ENCODE assay signal across 1 cellular context in genomic region chr17:81419333-81419885, GRCh38.
TF ChIP-seq lines count a peak whose summit lies in the region.

No MANE protein-coding gene starts in this region.

TF ChIP-seq in HEK293, 187 proteins besides CTCF, POLR2A, EP300 and RAD21 (continued from another document and continues in another):
- TF ChIP-seq, protein P1, sequence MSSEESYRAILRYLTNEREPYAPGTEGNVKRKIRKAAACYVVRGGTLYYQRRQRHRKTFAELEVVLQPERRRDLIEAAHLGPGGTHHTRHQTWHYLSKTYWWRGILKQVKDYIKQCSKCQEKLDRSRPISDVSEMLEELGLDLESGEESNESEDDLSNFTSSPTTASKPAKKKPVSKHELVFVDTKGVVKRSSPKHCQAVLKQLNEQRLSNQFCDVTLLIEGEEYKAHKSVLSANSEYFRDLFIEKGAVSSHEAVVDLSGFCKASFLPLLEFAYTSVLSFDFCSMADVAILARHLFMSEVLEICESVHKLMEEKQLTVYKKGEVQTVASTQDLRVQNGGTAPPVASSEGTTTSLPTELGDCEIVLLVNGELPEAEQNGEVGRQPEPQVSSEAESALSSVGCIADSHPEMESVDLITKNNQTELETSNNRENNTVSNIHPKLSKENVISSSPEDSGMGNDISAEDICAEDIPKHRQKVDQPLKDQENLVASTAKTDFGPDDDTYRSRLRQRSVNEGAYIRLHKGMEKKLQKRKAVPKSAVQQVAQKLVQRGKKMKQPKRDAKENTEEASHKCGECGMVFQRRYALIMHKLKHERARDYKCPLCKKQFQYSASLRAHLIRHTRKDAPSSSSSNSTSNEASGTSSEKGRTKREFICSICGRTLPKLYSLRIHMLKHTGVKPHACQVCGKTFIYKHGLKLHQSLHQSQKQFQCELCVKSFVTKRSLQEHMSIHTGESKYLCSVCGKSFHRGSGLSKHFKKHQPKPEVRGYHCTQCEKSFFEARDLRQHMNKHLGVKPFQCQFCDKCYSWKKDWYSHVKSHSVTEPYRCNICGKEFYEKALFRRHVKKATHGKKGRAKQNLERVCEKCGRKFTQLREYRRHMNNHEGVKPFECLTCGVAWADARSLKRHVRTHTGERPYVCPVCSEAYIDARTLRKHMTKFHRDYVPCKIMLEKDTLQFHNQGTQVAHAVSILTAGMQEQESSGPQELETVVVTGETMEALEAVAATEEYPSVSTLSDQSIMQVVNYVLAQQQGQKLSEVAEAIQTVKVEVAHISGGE (tag by site-specific recombination; conservative IDR thresholded peaks at IDR 0.05; ENCODE audit: low read depth) = peak; percentile 73; the same call in 1 of the 2 replicates
- no peak for TF ChIP-seq ZNF266 (tag by site-specific recombination; IDR thresholded peaks at IDR 0.05; ENCODE audit: low read depth)
- peak; percentile 99 for TF ChIP-seq GLIS2 (tag by site-specific recombination; IDR thresholded peaks at IDR 0.05)
- TF ChIP-seq, protein P2, sequence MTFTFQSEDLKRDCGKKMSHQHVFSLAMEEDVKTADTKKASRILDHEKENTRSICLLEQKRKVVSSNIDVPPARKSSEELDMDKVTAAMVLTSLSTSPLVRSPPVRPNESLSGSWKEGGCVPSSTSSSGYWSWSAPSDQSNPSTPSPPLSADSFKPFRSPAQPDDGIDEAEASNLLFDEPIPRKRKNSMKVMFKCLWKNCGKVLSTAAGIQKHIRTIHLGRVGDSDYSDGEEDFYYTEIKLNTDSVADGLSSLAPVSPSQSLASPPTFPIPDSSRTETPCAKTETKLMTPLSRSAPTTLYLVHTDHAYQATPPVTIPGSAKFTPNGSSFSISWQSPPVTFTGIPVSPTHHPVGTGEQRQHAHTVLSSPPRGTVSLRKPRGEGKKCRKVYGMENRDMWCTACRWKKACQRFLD (tag by site-specific recombination; IDR thresholded peaks at IDR 0.05) = no peak
- TF ChIP-seq ZNF76 (tag by site-specific recombination; IDR thresholded peaks at IDR 0.05; ENCODE audit: borderline replicate concordance, low read depth) = peak; percentile 86; the same call in 1 of the 2 replicates
- TF ChIP-seq ZFP37 (tag by site-specific recombination; IDR thresholded peaks at IDR 0.05) = no peak
- no peak for TF ChIP-seq ZNF596 (tag by site-specific recombination; IDR thresholded peaks at IDR 0.05)
- peak; percentile 91 for TF ChIP-seq ZNF394 (tag by site-specific recombination; IDR thresholded peaks at IDR 0.05; ENCODE audit: borderline replicate concordance)
- peak; percentile 80; the same call in 1 of the 2 replicates for TF ChIP-seq MZF1 (tag by site-specific recombination; IDR thresholded peaks at IDR 0.05; ENCODE audit: borderline replicate concordance)
- TF ChIP-seq ZNF785 (tag by site-specific recombination; IDR thresholded peaks at IDR 0.05) = peak; percentile 87
- peak; percentile 87 for TF ChIP-seq ZBTB10 (tag by site-specific recombination; IDR thresholded peaks at IDR 0.05)
- no peak; the same call in 1 of the 2 replicates for TF ChIP-seq ZFP69B (tag by site-specific recombination; IDR thresholded peaks at IDR 0.05)
- TF ChIP-seq ZBTB6 (tag by site-specific recombination; IDR thresholded peaks at IDR 0.05) = peak; percentile 72; the same call in 1 of the 2 replicates
- peak; percentile 98 for TF ChIP-seq IKZF3 (tag by site-specific recombination; IDR thresholded peaks at IDR 0.05)
- TF ChIP-seq EGR2 (tag by site-specific recombination; IDR thresholded peaks at IDR 0.05; ENCODE audit: low read depth) = peak; percentile 98
- no peak for TF ChIP-seq ZNF555 (tag by site-specific recombination; conservative IDR thresholded peaks at IDR 0.05)
- no peak; the same call in 1 of the 2 replicates for TF ChIP-seq ZSCAN23 (tag by site-specific recombination; IDR thresholded peaks at IDR 0.05)
- TF ChIP-seq, protein P3, sequence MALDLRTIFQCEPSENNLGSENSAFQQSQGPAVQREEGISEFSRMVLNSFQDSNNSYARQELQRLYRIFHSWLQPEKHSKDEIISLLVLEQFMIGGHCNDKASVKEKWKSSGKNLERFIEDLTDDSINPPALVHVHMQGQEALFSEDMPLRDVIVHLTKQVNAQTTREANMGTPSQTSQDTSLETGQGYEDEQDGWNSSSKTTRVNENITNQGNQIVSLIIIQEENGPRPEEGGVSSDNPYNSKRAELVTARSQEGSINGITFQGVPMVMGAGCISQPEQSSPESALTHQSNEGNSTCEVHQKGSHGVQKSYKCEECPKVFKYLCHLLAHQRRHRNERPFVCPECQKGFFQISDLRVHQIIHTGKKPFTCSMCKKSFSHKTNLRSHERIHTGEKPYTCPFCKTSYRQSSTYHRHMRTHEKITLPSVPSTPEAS (tag by site-specific recombination; IDR thresholded peaks at IDR 0.05) = no peak
- no peak for TF ChIP-seq ZNF350 (tag by site-specific recombination; IDR thresholded peaks at IDR 0.05)
- TF ChIP-seq ZBTB21 (tag by site-specific recombination; IDR thresholded peaks at IDR 0.05) = no peak
- TF ChIP-seq ZNF223 (tag by site-specific recombination; IDR thresholded peaks at IDR 0.05) = no peak
- no peak for TF ChIP-seq ZNF10 (tag by site-specific recombination; IDR thresholded peaks at IDR 0.05)
- TF ChIP-seq ZNF184 (tag by site-specific recombination; IDR thresholded peaks at IDR 0.05) = no peak
- no peak for TF ChIP-seq ZFP41 (tag by site-specific recombination; IDR thresholded peaks at IDR 0.05; ENCODE audit: borderline replicate concordance)
- TF ChIP-seq ZBTB17 (tag by site-specific recombination; IDR thresholded peaks at IDR 0.05) = peak; percentile 69; the same call in 1 of the 2 replicates
- no peak for TF ChIP-seq ZNF707 (tag by site-specific recombination; IDR thresholded peaks at IDR 0.05)
- TF ChIP-seq KLF7 (tag by site-specific recombination; IDR thresholded peaks at IDR 0.05; ENCODE audit: borderline replicate concordance) = peak; percentile 73
- TF ChIP-seq ZNF768 (tag by site-specific recombination; IDR thresholded peaks at IDR 0.05) = no peak
- no peak for TF ChIP-seq ZNF416 (tag by site-specific recombination; IDR thresholded peaks at IDR 0.05)
- no peak for TF ChIP-seq ZBTB49 (tag by site-specific recombination; IDR thresholded peaks at IDR 0.05; ENCODE audit: low read depth)
- TF ChIP-seq PRDM10 (tag by site-specific recombination; IDR thresholded peaks at IDR 0.05) = peak; percentile 76
- no peak for TF ChIP-seq ZNF274 (IDR thresholded peaks at IDR 0.05; ENCODE audit: low read length)
- TF ChIP-seq ZNF274 (tag by site-specific recombination; IDR thresholded peaks at IDR 0.05; ENCODE audit: borderline replicate concordance) = no peak
- no peak for TF ChIP-seq ZNF529 (tag by site-specific recombination; IDR thresholded peaks at IDR 0.05; ENCODE audit: insufficient replicate concordance)
- TF ChIP-seq ZNF2 (tag by site-specific recombination; IDR thresholded peaks at IDR 0.05) = no peak
- peak; percentile 98 for TF ChIP-seq ZIC2 (tag by site-specific recombination; IDR thresholded peaks at IDR 0.05)
- no peak for TF ChIP-seq ZNF324 (tag by site-specific recombination; IDR thresholded peaks at IDR 0.05)
- TF ChIP-seq ZSCAN16 (tag by site-specific recombination; IDR thresholded peaks at IDR 0.05) = no peak
- TF ChIP-seq ZNF398 (tag by site-specific recombination; IDR thresholded peaks at IDR 0.05) = peak; percentile 99
- peak; percentile 97 for TF ChIP-seq KLF17 (tag by site-specific recombination; IDR thresholded peaks at IDR 0.05)
- TF ChIP-seq SP3 (tag by site-specific recombination; IDR thresholded peaks at IDR 0.05) = peak; percentile 98
- TF ChIP-seq SP7 (tag by site-specific recombination; IDR thresholded peaks at IDR 0.05) = peak; percentile 95
- TF ChIP-seq KLF16 (tag by site-specific recombination; IDR thresholded peaks at IDR 0.05) = peak; percentile 88
- peak; percentile 58; the same call in 1 of the 2 replicates for TF ChIP-seq YY1 (tag by site-specific recombination; IDR thresholded peaks at IDR 0.05)
- no peak for TF ChIP-seq ZNF121 (tag by site-specific recombination; IDR thresholded peaks at IDR 0.05)
- TF ChIP-seq ZNF114 (tag by site-specific recombination; IDR thresholded peaks at IDR 0.05) = no peak
- no peak for TF ChIP-seq GLI4 (tag by site-specific recombination; IDR thresholded peaks at IDR 0.05)
- no peak for TF ChIP-seq ZNF530 (tag by site-specific recombination; IDR thresholded peaks at IDR 0.05; ENCODE audit: low read depth)
